Comparison of ENCODE assay signal across 8 cellular contexts in genomic region chr6:3750324-3751018, GRCh38. TPM values are rescaled to one million over a fixed set of nuclear protein-coding genes. Genes with fewer than 3 reads are reported as not detected.
DNase-seq lines count a peak whose midpoint lies in the region; ATAC-seq and TF ChIP-seq lines count a peak whose summit lies in the region.

No MANE protein-coding gene starts in this region.

- H3K27ac Mint-ChIP-seq in activated naive CD8-positive, alpha-beta T cell = no peak overlapping the region
- H3K27ac Mint-ChIP-seq in glutamatergic neuron (ENCODE audit: unreplicated experiment) = no peak overlapping the region
- no peak overlapping the region for H3K27ac Mint-ChIP-seq in neural crest cell (ENCODE audit: unreplicated experiment)

- no peaks in the 10 kb centered on the region for H3K36me3 Mint-ChIP-seq in activated naive CD8-positive, alpha-beta T cell
- no peaks in the 10 kb centered on the region for H3K36me3 Mint-ChIP-seq in glutamatergic neuron (ENCODE audit: unreplicated experiment)
- no peaks in the 10 kb centered on the region for H3K36me3 Mint-ChIP-seq in neural crest cell (ENCODE audit: low read depth)

- TF ChIP-seq CTCF in glutamatergic neuron (IDR thresholded peaks at IDR 0.05; ENCODE audit: partially characterized antibody, unreplicated experiment) = no peak
- no peak for TF ChIP-seq CTCF in neural crest cell (conservative IDR thresholded peaks at IDR 0.05)

- peaks cover 8% of the 10 kb centered on the region for H3K4me1 Mint-ChIP-seq in activated naive CD8-positive, alpha-beta T cell (ENCODE audit: low read depth)
- H3K4me1 Mint-ChIP-seq in glutamatergic neuron (ENCODE audit: low read depth, unreplicated experiment) (peaks cover 18% of the 10 kb centered on the region), neural crest cell (peaks cover 24% of the 10 kb centered on the region)

- ATAC-seq in HG02938 (IDR thresholded peaks at IDR 0.05; ENCODE audit: unreplicated experiment) (no peak), GM19035 (IDR thresholded peaks at IDR 0.05; ENCODE audit: unreplicated experiment) (no peak)

- DNase-seq in ELR (ENCODE audit: low read depth) = peak; percentile 83
- peak; percentile 67 for DNase-seq in HT-29 (ENCODE audit: low spot score)
- peak; percentile 57 for DNase-seq in glutamatergic neuron
- DNase-seq in neural crest cell (ENCODE audit: low read depth, low spot score) = no peak
- no peak for DNase-seq in stimulated activated CD4-positive, alpha-beta T cell treated with anti-CD3 and anti-CD28 coated beads, Interleukin-4, amount 100 ng/mL, for 4 hours

- H3K9me3 Mint-ChIP-seq in activated naive CD8-positive, alpha-beta T cell (ENCODE audit: low read depth) = no peaks in the 10 kb centered on the region
- H3K9me3 Mint-ChIP-seq in glutamatergic neuron (ENCODE audit: unreplicated experiment) = peaks cover 11% of the 10 kb centered on the region
- no peaks in the 10 kb centered on the region for H3K9me3 Mint-ChIP-seq in neural crest cell

- peak overlapping the region; percentile 74 for H3K4me3 Mint-ChIP-seq in activated naive CD8-positive, alpha-beta T cell
- peak overlapping the region; percentile 80 for H3K4me3 Mint-ChIP-seq in glutamatergic neuron (ENCODE audit: unreplicated experiment)
- H3K4me3 Mint-ChIP-seq in neural crest cell = peak overlapping the region; percentile 87

- peaks cover 19% of the 10 kb centered on the region for H3K27me3 Mint-ChIP-seq in activated naive CD8-positive, alpha-beta T cell
- H3K27me3 Mint-ChIP-seq in glutamatergic neuron (ENCODE audit: unreplicated experiment) (peaks cover 10% of the 10 kb centered on the region), neural crest cell (ENCODE audit: low read depth) (peaks cover 35% of the 10 kb centered on the region)

RNA-seq across cellular contexts. Expression of gene PXDC1, which starts 1.0 kb away (rescaled TPM):
- 44.4 and 45.3 TPM in 2 replicates for total RNA-seq in HT-29 (2014; rRNA removed; shearing (Covaris generic))
- 7.5 TPM for total RNA-seq in glutamatergic neuron (ENCODE audit: unreplicated experiment)
- total RNA-seq in neural crest cell = 4.8 and 5.4 TPM in 2 replicates

Comparison
In these comparisons a context has a peak if more than half of its experiments do, and no peak if none do; other contexts are left out.
1. DNase-seq: peak in ELR (single experiment), HT-29 (single experiment) and glutamatergic neuron (single experiment); none in neural crest cell (single experiment) and stimulated activated CD4-positive, alpha-beta T cell treated with anti-CD3 and anti-CD28 coated beads, Interleukin-4, amount 100 ng/mL, for 4 hours (0 of 2).
2. Peak in every context shown above with its lines, with median percentiles within 50 percentile points of each other: H3K4me3 Mint-ChIP-seq.